ENCODE assay signal across 14 cellular contexts in the genomic region with DNA sequence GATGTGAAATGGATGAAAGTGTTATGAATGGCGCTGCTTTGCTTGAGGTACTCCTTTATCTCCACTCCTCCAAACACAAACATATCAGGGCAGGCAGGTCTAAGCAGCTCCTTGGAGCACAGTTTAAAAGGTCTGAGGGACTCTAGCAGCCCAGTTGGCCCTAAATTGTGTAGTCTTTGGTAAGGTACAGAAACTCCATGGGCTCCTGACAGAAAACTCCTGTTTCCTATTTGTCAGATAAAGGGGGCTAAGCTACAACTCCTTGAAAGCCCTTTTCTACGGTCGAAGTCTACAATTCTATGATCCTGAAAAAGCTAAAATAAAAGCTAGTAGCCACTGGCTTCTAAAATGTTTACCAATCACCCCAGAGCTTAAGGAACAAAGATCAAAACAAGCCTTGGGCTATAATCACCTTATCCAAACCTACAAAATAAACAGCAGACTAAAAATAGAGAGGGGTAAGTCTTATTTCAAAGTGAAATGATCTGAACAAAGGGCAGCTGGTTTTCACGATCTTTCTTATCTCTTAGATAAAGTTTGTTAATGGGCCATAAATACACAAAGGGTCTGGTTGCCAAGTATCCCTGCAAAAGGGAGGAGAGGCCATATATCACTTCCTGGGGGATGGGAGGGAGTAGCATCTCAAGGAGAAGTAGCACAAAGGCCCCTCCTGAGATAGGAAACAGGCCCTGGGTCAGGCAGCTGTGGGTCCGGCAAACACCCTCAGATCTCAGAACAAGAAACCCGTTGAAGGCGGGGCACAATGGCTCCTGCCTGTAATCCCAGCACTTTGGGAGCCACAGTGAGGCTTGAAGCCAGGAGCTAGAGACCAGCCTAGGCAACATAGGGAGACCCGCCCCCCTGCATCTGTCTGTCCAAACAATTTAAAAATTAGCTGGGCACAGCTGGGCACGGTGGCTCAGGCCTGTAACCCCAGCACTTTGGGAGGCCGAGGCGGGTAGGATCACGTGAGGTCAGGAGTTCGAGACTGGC. TPM values are rescaled to one million over a fixed set of nuclear protein-coding genes. Genes with fewer than 3 reads are reported as not detected.
DNase-seq lines count a peak whose midpoint lies in the region; ATAC-seq and TF ChIP-seq lines count a peak whose summit lies in the region.
"Had no signal": no experiment of that assay in that cellular context is flagged by ENCODE, and none has a peak within 500 bp of the region (broad histone marks: within the 10 kb centered on the region; RNA-seq: fewer than 3 reads in every experiment).

No MANE protein-coding gene starts in this region.

- no CpG with 5 or more reads among the region's 13 CpGs for WGBS in trophoblast cell (ENCODE audit: extremely low coverage, insufficient coverage, insufficient read length)

- no peak overlapping the region for H3K23ac ChIP-seq in trophoblast cell (ENCODE audit: low read length)

- no peak overlapping the region for H3K14ac ChIP-seq in trophoblast cell (ENCODE audit: low read length)

- no peaks in the 10 kb centered on the region for H3K9me3 ChIP-seq in trophoblast cell (ENCODE audit: insufficient read depth, low read depth, low read length)

- H3K27me3 Mint-ChIP-seq in activated CD4-positive, alpha-beta T cell treated with anti-CD3 and anti-CD28 coated beads, Interleukin-2, amount 10 ng/mL, durations not matched to agents 24 days and 14 days, result no peaks in the 10 kb centered on the region
- H3K27me3 Mint-ChIP-seq: activated CD4-positive, alpha-beta T cell treated with anti-CD3 and anti-CD28 coated beads for 36 hours; CD8-positive, alpha-beta memory T cell had no signal

- H3K27ac ChIP-seq in trophoblast cell (ENCODE audit: low read depth, low read length), result peak overlapping the region; percentile 60

- H3K27ac Mint-ChIP-seq in activated CD4-positive, alpha-beta T cell treated with anti-CD3 and anti-CD28 coated beads, Interleukin-2, amount 10 ng/mL, durations not matched to agents 24 days and 14 days, result no peak overlapping the region
- H3K27ac Mint-ChIP-seq: activated CD4-positive, alpha-beta T cell treated with anti-CD3 and anti-CD28 coated beads for 36 hours; CD8-positive, alpha-beta memory T cell; memory B cell had no signal

- peak overlapping the region; percentile 76 for H2BK5ac ChIP-seq in trophoblast cell (ENCODE audit: low read depth, low read length, poor library complexity)

- H3K36me3 ChIP-seq in H7 (replicated peaks; ENCODE audit: control insufficient read depth, insufficient read depth, low read length) (no peaks in the 10 kb centered on the region), trophoblast cell (ENCODE audit: control insufficient read depth in 1 of 2, insufficient read depth in 2 of 2, low read length in 2 of 2) (no peaks in the 10 kb centered on the region)

- H3K9ac ChIP-seq in trophoblast cell (ENCODE audit: low read length), result no peak overlapping the region

- peaks cover 3% of the 10 kb centered on the region in 2 experiments for H3K4me1 ChIP-seq in trophoblast cell (ENCODE audit: control insufficient read depth in 1 of 2, insufficient read depth in 2 of 2, low read length in 2 of 2)

- H3K18ac ChIP-seq in trophoblast cell (ENCODE audit: low read length), result no peak overlapping the region

- H2AK5ac ChIP-seq in trophoblast cell (ENCODE audit: low read length), result no peak overlapping the region

- no peak overlapping the region for H4K12ac ChIP-seq in trophoblast cell (ENCODE audit: low read depth, low read length)

- no peak for TF ChIP-seq CTCF in fibroblast of villous mesenchyme (IDR thresholded peaks at IDR 0.05; ENCODE audit: insufficient read depth, low read depth, low read length)

- no peak overlapping the region for H3K4ac ChIP-seq in trophoblast cell (ENCODE audit: low read depth, low read length)

- no peak overlapping the region for H3K4me2 ChIP-seq in trophoblast cell (ENCODE audit: low read length)

- no peak overlapping the region for H3K4me3 ChIP-seq in H7 (ENCODE audit: insufficient read depth, low read depth, low read length)
- H3K4me3 ChIP-seq in fibroblast of villous mesenchyme (ENCODE audit: low read depth, low read length), result no peak overlapping the region
- H3K4me3 ChIP-seq in trophoblast cell (ENCODE audit: low read depth, low read length), result no peak overlapping the region

- ATAC-seq in HG03025 (IDR thresholded peaks at IDR 0.05; ENCODE audit: low FRiP score, unreplicated experiment) (no peak), HG02973 (IDR thresholded peaks at IDR 0.05; ENCODE audit: unreplicated experiment) (no peak)
- ATAC-seq: activated CD4-positive, alpha-beta T cell treated with anti-CD3 and anti-CD28 coated beads for 36 hours had no signal

- no peak overlapping the region for H3K4me3 Mint-ChIP-seq in activated CD4-positive, alpha-beta T cell treated with anti-CD3 and anti-CD28 coated beads, Interleukin-2, amount 10 ng/mL, durations not matched to agents 24 days and 14 days
- H3K4me3 Mint-ChIP-seq: activated CD4-positive, alpha-beta T cell treated with anti-CD3 and anti-CD28 coated beads for 36 hours; CD8-positive, alpha-beta memory T cell; memory B cell had no signal

- H4K8ac ChIP-seq in trophoblast cell (ENCODE audit: low read depth, low read length), result peak overlapping the region; percentile 69

- H2BK120ac ChIP-seq in trophoblast cell (ENCODE audit: insufficient read depth, low read length, poor library complexity), result no peak overlapping the region

- peak overlapping the region; percentile 83 for H4K91ac ChIP-seq in trophoblast cell (ENCODE audit: low read depth, low read length)

- no peaks in the 10 kb centered on the region for H3K27me3 ChIP-seq in H7 (ENCODE audit: control insufficient read depth, insufficient read depth, low read length)
- H3K27me3 ChIP-seq in trophoblast cell (ENCODE audit: insufficient read depth, low read length), result no peaks in the 10 kb centered on the region

- H2BK12ac ChIP-seq in trophoblast cell (ENCODE audit: low read length), result no peak overlapping the region

- intact Hi-C loops in activated CD4-positive, alpha-beta T cell treated with anti-CD3 and anti-CD28 coated beads, Interleukin-2, amount 10 ng/mL, durations not matched to agents 24 days and 14 days (cut with micrococcal nuclease), result no loop called here

- peaks cover 6% of the 10 kb centered on the region for H3K4me1 Mint-ChIP-seq in activated CD4-positive, alpha-beta T cell treated with anti-CD3 and anti-CD28 coated beads, Interleukin-2, amount 10 ng/mL, durations not matched to agents 24 days and 14 days
- H3K4me1 Mint-ChIP-seq: activated CD4-positive, alpha-beta T cell treated with anti-CD3 and anti-CD28 coated beads for 36 hours; CD8-positive, alpha-beta memory T cell; memory B cell had no signal

- peaks cover 3% of the 10 kb centered on the region for H3K79me1 ChIP-seq in trophoblast cell (ENCODE audit: low read length)

- peak; percentile 33 for DNase-seq in H7
- peak; percentile 71 for DNase-seq in NCI-H2196 treated with DMSO at 0.1 percent for 48 hours (lab: John Stamatoyannopoulos, UW; ENCODE audit: unreplicated experiment)
- DNase-seq in fibroblast of villous mesenchyme (ENCODE audit: low read depth), result peak; percentile 74
- no peak for DNase-seq in trophoblast cell
- DNase-seq in kidney glomerular epithelial cell (lab: John Stamatoyannopoulos, UW), result no peak
- DNase-seq in activated CD4-positive, alpha-beta T cell treated with anti-CD3 and anti-CD28 coated beads, Interleukin-2, amount 10 ng/mL, durations not matched to agents 24 days and 14 days, result no peak
- DNase-seq: activated CD4-positive, alpha-beta T cell treated with anti-CD3 and anti-CD28 coated beads for 36 hours; CD8-positive, alpha-beta memory T cell; hypothalamus; NCI-H1436; retina had no signal

- H3K79me2 ChIP-seq in trophoblast cell (ENCODE audit: control insufficient read depth, insufficient read depth, low read length, poor library complexity), result no peaks in the 10 kb centered on the region

- H3K36me3 Mint-ChIP-seq in activated CD4-positive, alpha-beta T cell treated with anti-CD3 and anti-CD28 coated beads, Interleukin-2, amount 10 ng/mL, durations not matched to agents 24 days and 14 days (ENCODE audit: low read depth), result no peaks in the 10 kb centered on the region
- H3K36me3 Mint-ChIP-seq: CD8-positive, alpha-beta memory T cell had no signal

- H3K9me3 Mint-ChIP-seq in activated CD4-positive, alpha-beta T cell treated with anti-CD3 and anti-CD28 coated beads, Interleukin-2, amount 10 ng/mL, durations not matched to agents 24 days and 14 days, result no peaks in the 10 kb centered on the region
- H3K9me3 Mint-ChIP-seq: CD8-positive, alpha-beta memory T cell; memory B cell had no signal

- peak overlapping the region; percentile 52 for H2AFZ ChIP-seq in trophoblast cell (ENCODE audit: insufficient read depth, low read length, poor library complexity)

RNA-seq across cellular contexts. Expression of a gene that starts 28.3 kb away (rescaled TPM):
- total RNA-seq in H7 (2014; rRNA removed; shearing (Covaris generic)), result 21.4 and 35.7 TPM in 2 replicates
- 54.1 and 70.0 TPM in 2 replicates for total RNA-seq in fibroblast of villous mesenchyme
- 16.0 and 16.1 TPM in 2 replicates for polyA plus RNA-seq in trophoblast cell (2013)
- 13.6 and 16.8 TPM in 2 replicates for total RNA-seq in activated CD4-positive, alpha-beta T cell treated with anti-CD3 and anti-CD28 coated beads, Interleukin-2, amount 10 ng/mL, durations not matched to agents 24 days and 14 days

Comparison
In these comparisons a context has a peak if more than half of its experiments do, and no peak if none do; other contexts are left out.
1. DNase-seq: peak in H7 (single experiment), NCI-H2196 treated with DMSO at 0.1 percent for 48 hours (single experiment) and fibroblast of villous mesenchyme (single experiment); none in trophoblast cell (0 of 2), kidney glomerular epithelial cell (single experiment) and activated CD4-positive, alpha-beta T cell treated with anti-CD3 and anti-CD28 coated beads, Interleukin-2, amount 10 ng/mL, durations not matched to agents 24 days and 14 days (single experiment).